21 cellular contexts compared by ENCODE assay signal in genomic region chr4:101843054-101843453, GRCh38. TPM values are rescaled to one million over a fixed set of nuclear protein-coding genes. Genes with fewer than 3 reads are reported as not detected.
"Had no signal": no experiment of that assay in that cellular context is flagged by ENCODE, and none has a peak within 500 bp of the region (broad histone marks: within the 10 kb centered on the region; RNA-seq: fewer than 3 reads in every experiment).

No MANE protein-coding gene starts in this region.

- DNase-seq: activated CD4-positive, alpha-beta T cell treated with anti-CD3 and anti-CD28 coated beads for 36 hours; activated CD4-positive, alpha-beta T cell treated with anti-CD3 and anti-CD28 coated beads, Interleukin-2, amount 50 U/mL, for 48 hours; activated effector memory CD4-positive, alpha-beta T cell treated with Interleukin-2 at 50 U/mL for 16 hours; activated naive CD4-positive, alpha-beta T cell treated with anti-CD3 and anti-CD28 coated beads for 36 hours; activated T-cell treated with anti-CD3 and anti-CD28 coated beads, Interleukin-2, amount 50 U/mL, for 72 hours; body of pancreas; cortex of kidney; erythroblast; foreskin fibroblast; hippocampal formation; left ventricle myocardium superior; ovary; stimulated activated CD4-positive, alpha-beta T cell treated with anti-CD3 and anti-CD28 coated beads, Interleukin-4, amount 100 ng/mL, for 4 hours; stimulated activated naive CD8-positive, alpha-beta T cell treated with anti-CD3 and anti-CD28 coated beads, Interleukin-15, amount 100 ng/mL, for 72 hours; tibial artery had no signal

- H3K36me3 ChIP-seq: cardiac muscle cell, neutrophil, ovary, prostate gland, right atrium auricular region, tibial artery had no signal

- H3K27me3 Mint-ChIP-seq: activated CD4-positive, alpha-beta T cell treated with anti-CD3 and anti-CD28 coated beads for 36 hours; stimulated activated naive CD8-positive, alpha-beta T cell treated with anti-CD3 and anti-CD28 coated beads, Interleukin-15, amount 100 ng/mL, for 72 hours had no signal

- H3K4me1 ChIP-seq: body of pancreas, prostate gland, right atrium auricular region, tibial artery had no signal

- H3K4me1 Mint-ChIP-seq: activated CD4-positive, alpha-beta T cell treated with anti-CD3 and anti-CD28 coated beads for 36 hours; nephron; stimulated activated naive CD8-positive, alpha-beta T cell treated with anti-CD3 and anti-CD28 coated beads, Interleukin-15, amount 100 ng/mL, for 72 hours; WTC11 had no signal

- H3K4me3 ChIP-seq: body of pancreas, cardiac muscle cell, ovary, prostate gland, right atrium auricular region, tibial artery had no signal

- H3K27ac Mint-ChIP-seq: activated CD4-positive, alpha-beta T cell treated with anti-CD3 and anti-CD28 coated beads for 36 hours; activated naive CD4-positive, alpha-beta T cell treated with anti-CD3 and anti-CD28 coated beads for 36 hours; activated T-cell treated with anti-CD3 and anti-CD28 coated beads, Interleukin-2, amount 50 U/mL, for 72 hours; nephron; stimulated activated naive CD8-positive, alpha-beta T cell treated with anti-CD3 and anti-CD28 coated beads, Interleukin-15, amount 100 ng/mL, for 72 hours; WTC11 had no signal

- H3K9me3 ChIP-seq: body of pancreas, neutrophil, ovary, prostate gland, right atrium auricular region, tibial artery had no signal

- H3K27me3 ChIP-seq: body of pancreas, cardiac muscle cell, neutrophil, ovary, right atrium auricular region, tibial artery had no signal

- ATAC-seq: activated CD4-positive, alpha-beta T cell treated with anti-CD3 and anti-CD28 coated beads for 36 hours; activated T-cell treated with anti-CD3 and anti-CD28 coated beads, Interleukin-2, amount 50 U/mL, for 72 hours; body of pancreas; left ventricle myocardium superior; stimulated activated naive CD8-positive, alpha-beta T cell treated with anti-CD3 and anti-CD28 coated beads, Interleukin-15, amount 100 ng/mL, for 72 hours; WTC11 had no signal

- H3K9me3 Mint-ChIP-seq: activated naive CD4-positive, alpha-beta T cell treated with anti-CD3 and anti-CD28 coated beads for 36 hours; nephron had no signal

- H3K4me3 Mint-ChIP-seq: activated CD4-positive, alpha-beta T cell treated with anti-CD3 and anti-CD28 coated beads for 36 hours; activated naive CD4-positive, alpha-beta T cell treated with anti-CD3 and anti-CD28 coated beads for 36 hours; activated T-cell treated with anti-CD3 and anti-CD28 coated beads, Interleukin-2, amount 50 U/mL, for 72 hours; nephron; stimulated activated naive CD8-positive, alpha-beta T cell treated with anti-CD3 and anti-CD28 coated beads, Interleukin-15, amount 100 ng/mL, for 72 hours; WTC11 had no signal

- H3K36me3 Mint-ChIP-seq: WTC11 had no signal

- H3K27ac ChIP-seq: body of pancreas, cardiac muscle cell, neutrophil, ovary, prostate gland, right atrium auricular region, tibial artery had no signal

RNA-seq across cellular contexts. Expression of gene BANK1, which starts 52.5 kb away (rescaled TPM):
- total RNA-seq: activated CD4-positive, alpha-beta T cell treated with anti-CD3 and anti-CD28 coated beads for 36 hours had no signal
